Comparison of ENCODE assay signal across 30 cellular contexts in genomic region chr15:56960116-56960515, GRCh38.
"Had no signal": no experiment of that assay in that cellular context is flagged by ENCODE, and none has a peak within 500 bp of the region (broad histone marks: within the 10 kb centered on the region; RNA-seq: fewer than 3 reads in every experiment).

No MANE protein-coding gene starts in this region.

- ATAC-seq: activated T-cell treated with anti-CD3 and anti-CD28 coated beads, Interleukin-2, amount 50 U/mL, for 72 hours; body of pancreas; effector memory CD8-positive, alpha-beta T cell; foreskin keratinocyte; gastrocnemius medialis; heart left ventricle; WTC11 had no signal

- H3K4me3 Mint-ChIP-seq: activated CD4-positive, alpha-beta memory T cell treated with anti-CD3 and anti-CD28 coated beads, Interleukin-2, amount 10 ng/mL, durations not matched to agents 7 days and 5 days; activated CD4-positive, alpha-beta T cell treated with anti-CD3 and anti-CD28 coated beads, Interleukin-2, amount 10 ng/mL, durations not matched to agents 7 days and 5 days; activated T-cell treated with anti-CD3 and anti-CD28 coated beads, Interleukin-2, amount 50 U/mL, for 72 hours; effector memory CD8-positive, alpha-beta T cell; WTC11 had no signal

- H3K27me3 Mint-ChIP-seq: activated CD4-positive, alpha-beta memory T cell treated with anti-CD3 and anti-CD28 coated beads, Interleukin-2, amount 10 ng/mL, durations not matched to agents 7 days and 5 days; activated CD4-positive, alpha-beta T cell treated with anti-CD3 and anti-CD28 coated beads, Interleukin-2, amount 10 ng/mL, durations not matched to agents 7 days and 5 days; activated naive CD8-positive, alpha-beta T cell; activated T-cell treated with anti-CD3 and anti-CD28 coated beads, Interleukin-2, amount 50 U/mL, for 24 hours; effector memory CD8-positive, alpha-beta T cell had no signal

- H3K27me3 ChIP-seq: adrenal gland, body of pancreas, esophagus muscularis mucosa, foreskin keratinocyte, gastrocnemius medialis, heart left ventricle had no signal

- H3K27ac Mint-ChIP-seq: activated CD4-positive, alpha-beta memory T cell treated with anti-CD3 and anti-CD28 coated beads, Interleukin-2, amount 10 ng/mL, durations not matched to agents 7 days and 5 days; activated CD4-positive, alpha-beta T cell treated with anti-CD3 and anti-CD28 coated beads, Interleukin-2, amount 10 ng/mL, durations not matched to agents 7 days and 5 days; activated naive CD8-positive, alpha-beta T cell; activated T-cell treated with anti-CD3 and anti-CD28 coated beads, Interleukin-2, amount 50 U/mL, for 24 hours; activated T-cell treated with anti-CD3 and anti-CD28 coated beads, Interleukin-2, amount 50 U/mL, for 72 hours; effector memory CD8-positive, alpha-beta T cell had no signal

- H3K4me3 ChIP-seq: adrenal gland, body of pancreas, esophagus muscularis mucosa, gastrocnemius medialis, heart left ventricle had no signal

- H3K9me3 ChIP-seq: body of pancreas, gastrocnemius medialis had no signal

- H3K9me3 Mint-ChIP-seq: activated CD4-positive, alpha-beta T cell treated with anti-CD3 and anti-CD28 coated beads, Interleukin-2, amount 10 ng/mL, durations not matched to agents 7 days and 5 days; effector memory CD8-positive, alpha-beta T cell had no signal

- H3K27ac ChIP-seq: adrenal gland, esophagus muscularis mucosa, foreskin keratinocyte, gastrocnemius medialis, heart left ventricle had no signal

- DNase-seq: activated CD4-positive, alpha-beta memory T cell treated with anti-CD3 and anti-CD28 coated beads, Interleukin-2, amount 10 ng/mL, durations not matched to agents 7 days and 5 days; activated CD4-positive, alpha-beta T cell treated with anti-CD3 and anti-CD28 coated beads for 1 hour; activated CD4-positive, alpha-beta T cell treated with anti-CD3 and anti-CD28 coated beads for 4 hours; activated CD4-positive, alpha-beta T cell treated with anti-CD3 and anti-CD28 coated beads, Interleukin-2, amount 10 ng/mL, durations not matched to agents 7 days and 5 days; activated CD4-positive, alpha-beta T cell treated with anti-CD3 and anti-CD28 coated beads, Interleukin-2, amount 50 U/mL, for 4 hours; activated CD8-positive, alpha-beta memory T cell treated with anti-CD3 and anti-CD28 coated beads, Interleukin-2, amount 50 U/mL, for 48 hours; activated gamma-delta T cell; activated naive CD4-positive, alpha-beta T cell treated with anti-CD3 and anti-CD28 coated beads, Interleukin-2, amount 50 U/mL, for 16 hours; activated naive CD4-positive, alpha-beta T cell treated with Interleukin-2 at 50 U/mL for 16 hours; activated T-cell treated with anti-CD3 and anti-CD28 coated beads for 4 hours; activated T-cell treated with anti-CD3 and anti-CD28 coated beads, Interleukin-2, amount 50 U/mL, for 24 hours; activated T-cell treated with anti-CD3 and anti-CD28 coated beads, Interleukin-2, amount 50 U/mL, for 72 hours; adrenal gland; amygdala; aorta; body of pancreas; caudate nucleus; cortex of kidney; dermis blood vessel endothelial cell; effector CD4-positive, alpha-beta T cell; effector memory CD8-positive, alpha-beta T cell; erythroblast; foreskin keratinocyte; gastrocnemius medialis; glutamatergic neuron; heart left ventricle; T-helper 2 cell had no signal

- H3K36me3 ChIP-seq: adrenal gland, esophagus muscularis mucosa, gastrocnemius medialis, heart left ventricle had no signal
